Comparison of ENCODE assay signal across 36 cellular contexts in genomic region chr12:109488051-109488665, GRCh38.
"Had no signal": no experiment of that assay in that cellular context is flagged by ENCODE, and none has a peak within 500 bp of the region (broad histone marks: within the 10 kb centered on the region; RNA-seq: fewer than 3 reads in every experiment).

No MANE protein-coding gene starts in this region.

- FAIRE-seq: astrocyte had no signal

- H3K4me1 Mint-ChIP-seq: activated T-helper 17 cell treated with anti-CD3 and anti-CD28 coated beads, Interleukin-2, amount 50 U/mL, for 72 hours; mesothelial cell of epicardium; naive B cell; nephron progenitor cell; stimulated activated memory B cell treated with anti-CD40 and anti-IgM and Interleukin-4, amounts not matched to agents 10 μg/mL and 1 μg/mL and 100 μg/mL, for 72 hours; WTC11 had no signal

- ATAC-seq: activated CD8-positive, alpha-beta T cell treated with anti-CD3 and anti-CD28 coated beads for 36 hours; activated T-cell treated with anti-CD3 and anti-CD28 coated beads, Interleukin-2, amount 50 U/mL, for 4 hours; activated T-helper 17 cell treated with anti-CD3 and anti-CD28 coated beads, Interleukin-2, amount 50 U/mL, for 72 hours; effector memory CD8-positive, alpha-beta T cell; gastrocnemius medialis; left ventricle myocardium superior; sciatic nerve; stimulated activated memory B cell treated with anti-CD40 and anti-IgM and Interleukin-4, amounts not matched to agents 10 μg/mL and 1 μg/mL and 100 μg/mL, for 72 hours; upper lobe of right lung; WTC11 had no signal

- H3K27me3 ChIP-seq: brain microvascular endothelial cell, gastrocnemius medialis, neutrophil, ovary, stomach, suprapubic skin, tibial artery, upper lobe of right lung had no signal

- H3K9me3 ChIP-seq: gastrocnemius medialis, neutrophil, ovary, stomach, suprapubic skin, tibial artery, upper lobe of right lung had no signal

- H3K27ac ChIP-seq: brain microvascular endothelial cell, gastrocnemius medialis, neutrophil, ovary, stomach, suprapubic skin, tibial artery, upper lobe of right lung had no signal

- H3K27ac Mint-ChIP-seq: activated CD8-positive, alpha-beta T cell treated with anti-CD3 and anti-CD28 coated beads for 36 hours; activated T-helper 17 cell treated with anti-CD3 and anti-CD28 coated beads, Interleukin-2, amount 50 U/mL, for 72 hours; effector memory CD8-positive, alpha-beta T cell; mesothelial cell of epicardium; nephron progenitor cell; progenitor cell of endocrine pancreas; stimulated activated memory B cell treated with anti-CD40 and anti-IgM and Interleukin-4, amounts not matched to agents 10 μg/mL and 1 μg/mL and 100 μg/mL, for 72 hours; WTC11 had no signal

- H3K9me3 Mint-ChIP-seq: activated CD8-positive, alpha-beta T cell treated with anti-CD3 and anti-CD28 coated beads for 36 hours; activated T-cell treated with anti-CD3 and anti-CD28 coated beads, Interleukin-2, amount 50 U/mL, for 4 hours; activated T-helper 17 cell treated with anti-CD3 and anti-CD28 coated beads, Interleukin-2, amount 50 U/mL, for 72 hours; effector memory CD8-positive, alpha-beta T cell; mesothelial cell of epicardium; naive B cell; nephron progenitor cell; stimulated activated memory B cell treated with anti-CD40 and anti-IgM and Interleukin-4, amounts not matched to agents 10 μg/mL and 1 μg/mL and 100 μg/mL, for 72 hours; WTC11 had no signal

- H3K4me3 Mint-ChIP-seq: activated CD8-positive, alpha-beta T cell treated with anti-CD3 and anti-CD28 coated beads for 36 hours; activated T-cell treated with anti-CD3 and anti-CD28 coated beads, Interleukin-2, amount 50 U/mL, for 4 hours; activated T-helper 17 cell treated with anti-CD3 and anti-CD28 coated beads, Interleukin-2, amount 50 U/mL, for 72 hours; effector memory CD8-positive, alpha-beta T cell; mesothelial cell of epicardium; naive B cell; nephron progenitor cell; stimulated activated memory B cell treated with anti-CD40 and anti-IgM and Interleukin-4, amounts not matched to agents 10 μg/mL and 1 μg/mL and 100 μg/mL, for 72 hours; WTC11 had no signal

- DNase-seq: activated CD4-positive, alpha-beta T cell treated with anti-CD3 and anti-CD28 coated beads for 1 hour; activated CD4-positive, alpha-beta T cell treated with anti-CD3 and anti-CD28 coated beads, Interleukin-2, amount 50 U/mL, for 1 hour; activated CD8-positive, alpha-beta T cell treated with anti-CD3 and anti-CD28 coated beads for 36 hours; activated gamma-delta T cell treated with Interleukin-2 at 50 U/mL for 16 hours; activated naive CD4-positive, alpha-beta T cell treated with anti-CD3 and anti-CD28 coated beads, Interleukin-2, amount 50 U/mL, for 16 hours; activated T-cell treated with anti-CD3 and anti-CD28 coated beads, Interleukin-2, amount 50 U/mL, for 4 hours; amniotic stem cell; brain microvascular endothelial cell; caudate nucleus; cortex of kidney; effector memory CD8-positive, alpha-beta T cell; erythroblast; gastrocnemius medialis; glutamatergic neuron; islet precursor cell; left ventricle myocardium superior; naive B cell; nephron progenitor cell; ovary; stimulated activated CD4-positive, alpha-beta T cell treated with anti-CD3 and anti-CD28 coated beads, Interleukin-1b, Interleukin-23, amount 100 ng/mL, for 48 hours; stimulated activated CD4-positive, alpha-beta T cell treated with anti-CD3 and anti-CD28 coated beads, Interleukin-4, amount 100 ng/mL, for 4 hours; stimulated activated CD8-positive, alpha-beta memory T cell treated with anti-CD3 and anti-CD28 coated beads, Interleukin-4, amount 100 ng/mL, for 48 hours; stomach; T-helper 2 cell; tibial artery; upper lobe of right lung had no signal

- H3K4me1 ChIP-seq: stomach, suprapubic skin, tibial artery, upper lobe of right lung had no signal

- H3K36me3 ChIP-seq: ovary had no signal

- H3K4me2 ChIP-seq: smooth muscle cell had no signal

- H3K27me3 Mint-ChIP-seq: activated CD8-positive, alpha-beta T cell treated with anti-CD3 and anti-CD28 coated beads for 36 hours; activated T-helper 17 cell treated with anti-CD3 and anti-CD28 coated beads, Interleukin-2, amount 50 U/mL, for 72 hours; effector memory CD8-positive, alpha-beta T cell; naive B cell; progenitor cell of endocrine pancreas; stimulated activated memory B cell treated with anti-CD40 and anti-IgM and Interleukin-4, amounts not matched to agents 10 μg/mL and 1 μg/mL and 100 μg/mL, for 72 hours had no signal

- H3K4me3 ChIP-seq: gastrocnemius medialis, ovary, smooth muscle cell, stomach, suprapubic skin, tibial artery, upper lobe of right lung had no signal
